26 cellular contexts compared by ENCODE assay signal in genomic region chr3:5036858-5037257, GRCh38. TPM values are rescaled to one million over a fixed set of nuclear protein-coding genes. Genes with fewer than 3 reads are reported as not detected.
DNase-seq lines count a peak whose midpoint lies in the region; ATAC-seq lines count a peak whose summit lies in the region.
"Had no signal": no experiment of that assay in that cellular context is flagged by ENCODE, and none has a peak within 500 bp of the region (broad histone marks: within the 10 kb centered on the region; RNA-seq: fewer than 3 reads in every experiment).

No MANE protein-coding gene starts in this region.

- H3K27ac Mint-ChIP-seq in activated T-helper 1 cell treated with anti-CD3 and anti-CD28 coated beads, Interleukin-12 subunit alpha, Interleukin-12 subunit beta, Interleukin-2, Interleukin-4 antibody, amounts not matched to agents 30 ng/mL and 10 ng/mL and 1 ng/mL, durations not matched to agents 14 hours and 24 hours and 36 hours, result peak overlapping the region; percentile 93
- peak overlapping the region; percentile 99 to 100 for H3K27ac Mint-ChIP-seq in natural killer cell treated with Interleukin-12 subunit alpha and Interleukin-12 subunit beta and Interleukin-15 and Interleukin-18, amount 100 ng/mL, for 72 hours
- H3K27ac Mint-ChIP-seq: mesothelial cell of epicardium had no signal

- no peaks in the 10 kb centered on the region for H3K9me2 ChIP-seq in GM23248 (ENCODE audit: insufficient read depth)

- no peaks in the 10 kb centered on the region for H3K27me3 Mint-ChIP-seq in activated T-helper 1 cell treated with anti-CD3 and anti-CD28 coated beads, Interleukin-12 subunit alpha, Interleukin-12 subunit beta, Interleukin-2, Interleukin-4 antibody, amounts not matched to agents 30 ng/mL and 10 ng/mL and 1 ng/mL, durations not matched to agents 14 hours and 24 hours and 36 hours (ENCODE audit: insufficient read depth)
- no peaks in the 10 kb centered on the region for H3K27me3 Mint-ChIP-seq in natural killer cell treated with Interleukin-12 subunit alpha and Interleukin-12 subunit beta and Interleukin-15 and Interleukin-18, amount 100 ng/mL, for 72 hours

- H3K27me3 ChIP-seq in GM23248 (replicated peaks; ENCODE audit: insufficient read depth), result no peaks in the 10 kb centered on the region
- H3K27me3 ChIP-seq: dorsolateral prefrontal cortex, vagina had no signal

- intact Hi-C loops in activated T-helper 1 cell treated with anti-CD3 and anti-CD28 coated beads, Interleukin-12 subunit alpha, Interleukin-12 subunit beta, Interleukin-2, Interleukin-4 antibody, amounts not matched to agents 30 ng/mL and 10 ng/mL and 1 ng/mL, durations not matched to agents 14 hours and 24 hours and 36 hours (cut with micrococcal nuclease), result loop anchor here (5.0 kb wide), 1 partner anchor 130 kb away; no protein-coding TSS in a partner anchor

- in situ Hi-C loops in GM23248 (cut with MboI), result no loop called here

- H3K9ac ChIP-seq in GM23248, result no peak overlapping the region

- ATAC-seq in natural killer cell treated with Interleukin-12 subunit alpha and Interleukin-12 subunit beta and Interleukin-15 and Interleukin-18, amount 100 ng/mL, for 72 hours, result peak in 1 of 2 donors; percentile 34
- ATAC-seq in HG03159 (IDR thresholded peaks at IDR 0.05; ENCODE audit: unreplicated experiment), result no peak
- ATAC-seq: activated T-cell treated with anti-CD3 and anti-CD28 coated beads, Interleukin-2, amount 50 U/mL, for 4 hours; HCT116; left cardiac atrium; sciatic nerve had no signal

- H3K36me3 Mint-ChIP-seq in activated T-helper 1 cell treated with anti-CD3 and anti-CD28 coated beads, Interleukin-12 subunit alpha, Interleukin-12 subunit beta, Interleukin-2, Interleukin-4 antibody, amounts not matched to agents 30 ng/mL and 10 ng/mL and 1 ng/mL, durations not matched to agents 14 hours and 24 hours and 36 hours (ENCODE audit: low read depth), result peaks cover 3% of the 10 kb centered on the region
- peaks cover 5% of the 10 kb centered on the region for H3K36me3 Mint-ChIP-seq in natural killer cell treated with Interleukin-12 subunit alpha and Interleukin-12 subunit beta and Interleukin-15 and Interleukin-18, amount 100 ng/mL, for 72 hours
- H3K36me3 Mint-ChIP-seq: activated naive CD4-positive, alpha-beta T cell treated with anti-CD3 and anti-CD28 coated beads, Interleukin-2, amount 50 U/mL, for 72 hours; CD8-positive, alpha-beta memory T cell; mesothelial cell of epicardium had no signal

- DNase-seq in GM23248, result peak; percentile 40
- peak; percentile 81 for DNase-seq in MV-4-11 (lab: John Stamatoyannopoulos, UW)
- DNase-seq in activated T-helper 1 cell treated with anti-CD3 and anti-CD28 coated beads, Interleukin-12 subunit alpha, Interleukin-12 subunit beta, Interleukin-2, Interleukin-4 antibody, amounts not matched to agents 30 ng/mL and 10 ng/mL and 1 ng/mL, durations not matched to agents 14 hours and 24 hours and 36 hours (ENCODE audit: low spot score), result no peak
- no peak for DNase-seq in natural killer cell treated with Interleukin-12 subunit alpha and Interleukin-12 subunit beta and Interleukin-15 and Interleukin-18, amount 100 ng/mL, for 72 hours (ENCODE audit: low spot score)
- DNase-seq in stimulated activated CD4-positive, alpha-beta T cell treated with anti-CD3 and anti-CD28 coated beads, Interleukin-4, amount 100 ng/mL, for 1 hour, result no peak
- DNase-seq in iPS-NIHi7 (ENCODE audit: extremely low spot score), result no peak
- DNase-seq: activated CD4-positive, alpha-beta T cell treated with anti-CD3 and anti-CD28 coated beads, Interleukin-2, amount 50 U/mL, for 4 hours; activated T-cell treated with anti-CD3 and anti-CD28 coated beads, Interleukin-2, amount 50 U/mL, for 4 hours; aorta; CD8-positive, alpha-beta memory T cell; dorsolateral prefrontal cortex; GDM1; KG1; left cardiac atrium; NCI-H187 treated with DMSO at 0.1 percent for 48 hours; posterior cingulate gyrus; SHP77 treated with DMSO at 0.1 percent for 48 hours; stimulated activated CD4-positive, alpha-beta T cell treated with anti-CD3 and anti-CD28 coated beads, Interleukin-15, amount 100 ng/mL, for 24 hours had no signal

- no peaks in the 10 kb centered on the region for H3K79me2 ChIP-seq in GM23248 (ENCODE audit: insufficient read depth)

- H3K4me1 Mint-ChIP-seq in activated T-helper 1 cell treated with anti-CD3 and anti-CD28 coated beads, Interleukin-12 subunit alpha, Interleukin-12 subunit beta, Interleukin-2, Interleukin-4 antibody, amounts not matched to agents 30 ng/mL and 10 ng/mL and 1 ng/mL, durations not matched to agents 14 hours and 24 hours and 36 hours (ENCODE audit: low read depth), result peaks cover 49% of the 10 kb centered on the region
- H3K4me1 Mint-ChIP-seq in natural killer cell treated with Interleukin-12 subunit alpha and Interleukin-12 subunit beta and Interleukin-15 and Interleukin-18, amount 100 ng/mL, for 72 hours (ENCODE audit: low read depth in 2 of 2), result peaks cover 61 to 74% of the 10 kb centered on the region in 2 donors
- H3K4me1 Mint-ChIP-seq: mesothelial cell of epicardium had no signal

- H4K20me1 ChIP-seq in GM23248 (ENCODE audit: insufficient read depth), result no peaks in the 10 kb centered on the region

- no peaks in the 10 kb centered on the region for H3K4me1 ChIP-seq in GM23248 (ENCODE audit: insufficient read depth)
- H3K4me1 ChIP-seq: vagina had no signal

- H3K4me3 Mint-ChIP-seq in activated T-helper 1 cell treated with anti-CD3 and anti-CD28 coated beads, Interleukin-12 subunit alpha, Interleukin-12 subunit beta, Interleukin-2, Interleukin-4 antibody, amounts not matched to agents 30 ng/mL and 10 ng/mL and 1 ng/mL, durations not matched to agents 14 hours and 24 hours and 36 hours, result no peak overlapping the region
- H3K4me3 Mint-ChIP-seq in natural killer cell treated with Interleukin-12 subunit alpha and Interleukin-12 subunit beta and Interleukin-15 and Interleukin-18, amount 100 ng/mL, for 72 hours, result peak overlapping the region; percentile 92
- H3K4me3 Mint-ChIP-seq: activated T-cell treated with anti-CD3 and anti-CD28 coated beads, Interleukin-2, amount 50 U/mL, for 4 hours; CD8-positive, alpha-beta memory T cell; mesothelial cell of epicardium had no signal

- no peaks in the 10 kb centered on the region for H3K9me3 Mint-ChIP-seq in activated T-helper 1 cell treated with anti-CD3 and anti-CD28 coated beads, Interleukin-12 subunit alpha, Interleukin-12 subunit beta, Interleukin-2, Interleukin-4 antibody, amounts not matched to agents 30 ng/mL and 10 ng/mL and 1 ng/mL, durations not matched to agents 14 hours and 24 hours and 36 hours
- no peaks in the 10 kb centered on the region for H3K9me3 Mint-ChIP-seq in natural killer cell treated with Interleukin-12 subunit alpha and Interleukin-12 subunit beta and Interleukin-15 and Interleukin-18, amount 100 ng/mL, for 72 hours
- H3K9me3 Mint-ChIP-seq: activated T-cell treated with anti-CD3 and anti-CD28 coated beads, Interleukin-2, amount 50 U/mL, for 4 hours; CD8-positive, alpha-beta memory T cell; mesothelial cell of epicardium; T-helper 1 cell treated with Interleukin-12 subunit alpha and Interleukin-12 subunit beta and Interleukin-4 antibody, amounts not matched to agents 30 μg/mL and 1 μg/mL, for 36 hours had no signal

- WGBS in GM23248 (ENCODE audit: low coverage in 1 of 2, low lambda C conversion rate in 2 of 2, missing lambda C conversion rate in 2 of 2), 2 experiments, result 56 to 68% methylated on average over 5 of the region's 5 CpGs

- H3K27ac ChIP-seq in GM23248, result no peak overlapping the region
- H3K27ac ChIP-seq: dorsolateral prefrontal cortex, vagina had no signal

- H3K9me3 ChIP-seq in GM23248 (ENCODE audit: low read depth), result no peaks in the 10 kb centered on the region
- H3K9me3 ChIP-seq: vagina had no signal

- no peak overlapping the region for H3K4me2 ChIP-seq in GM23248 (ENCODE audit: unreplicated experiment)

- no peaks in the 10 kb centered on the region for H3F3A ChIP-seq in GM23248 (ENCODE audit: insufficient read depth)

- no peaks in the 10 kb centered on the region for H3K36me3 ChIP-seq in GM23248 (ENCODE audit: low read depth)
- H3K36me3 ChIP-seq: vagina had no signal

- H3K4me3 ChIP-seq in GM23248, result no peak overlapping the region
- H3K4me3 ChIP-seq: dorsolateral prefrontal cortex, vagina had no signal

- no peak overlapping the region for H2AFZ ChIP-seq in GM23248

RNA-seq across cellular contexts. Expression of gene BHLHE40, which starts 57.6 kb away (rescaled TPM):
- total RNA-seq in GM23248 (2014; rRNA removed; shearing (Covaris generic)), result 27.6 and 33.9 TPM in 2 replicates
- 42.9 TPM in 2 replicates for polyA plus RNA-seq in GM23248 (2016; fragmentation: Nextera tagmentation; extraction: Ambion mirVana)
- 449 and 458 TPM in 2 replicates for total RNA-seq in activated T-helper 1 cell treated with anti-CD3 and anti-CD28 coated beads, Interleukin-12 subunit alpha, Interleukin-12 subunit beta, Interleukin-2, Interleukin-4 antibody, amounts not matched to agents 30 ng/mL and 10 ng/mL and 1 ng/mL, durations not matched to agents 14 hours and 24 hours and 36 hours
- total RNA-seq in natural killer cell treated with Interleukin-12 subunit alpha and Interleukin-12 subunit beta and Interleukin-15 and Interleukin-18, amount 100 ng/mL, for 72 hours, result 100 to 1,000 TPM; 579 to 941 TPM
- polyA plus RNA-seq: neural cell had no signal

Comparison
In these comparisons a context has a peak if more than half of its experiments do, and no peak if none do; other contexts are left out.
1. DNase-seq: peak in GM23248 (single experiment) and MV-4-11 (single experiment); none in activated T-helper 1 cell treated with anti-CD3 and anti-CD28 coated beads, Interleukin-12 subunit alpha, Interleukin-12 subunit beta, Interleukin-2, Interleukin-4 antibody, amounts not matched to agents 30 ng/mL and 10 ng/mL and 1 ng/mL, durations not matched to agents 14 hours and 24 hours and 36 hours (single experiment), natural killer cell treated with Interleukin-12 subunit alpha and Interleukin-12 subunit beta and Interleukin-15 and Interleukin-18, amount 100 ng/mL, for 72 hours (single experiment), stimulated activated CD4-positive, alpha-beta T cell treated with anti-CD3 and anti-CD28 coated beads, Interleukin-4, amount 100 ng/mL, for 1 hour (single experiment) and iPS-NIHi7 (single experiment).
2. RNA of gene BHLHE40, which starts 57.6 kb away (total RNA-seq): 579 to 941 TPM in natural killer cell treated with Interleukin-12 subunit alpha and Interleukin-12 subunit beta and Interleukin-15 and Interleukin-18, amount 100 ng/mL, for 72 hours and 449 to 458 TPM in activated T-helper 1 cell treated with anti-CD3 and anti-CD28 coated beads, Interleukin-12 subunit alpha, Interleukin-12 subunit beta, Interleukin-2, Interleukin-4 antibody, amounts not matched to agents 30 ng/mL and 10 ng/mL and 1 ng/mL, durations not matched to agents 14 hours and 24 hours and 36 hours; 27.6 to 33.9 TPM in GM23248; every median in the first group is over 10 times any median in the second.